In genomic region chr9:128818839-128819715, GRCh38 we compare ENCODE assay signal across 8 cellular contexts. TPM values are rescaled to one million over a fixed set of nuclear protein-coding genes. Genes with fewer than 3 reads are reported as not detected.
A peak's percentile ranks its signal among the peaks of the same experiment; 100 is the strongest.
DNase-seq lines count a peak whose midpoint lies in the region; ATAC-seq and TF ChIP-seq lines count a peak whose summit lies in the region.

No MANE protein-coding gene starts in this region.

- no peaks in the 10 kb centered on the region for H3K27me3 Mint-ChIP-seq in activated T-cell treated with anti-CD3 and anti-CD28 coated beads, Interleukin-2, amount 50 U/mL, for 24 hours
- no peaks in the 10 kb centered on the region for H3K27me3 Mint-ChIP-seq in natural killer cell treated with Interleukin-12 subunit alpha and Interleukin-12 subunit beta and Interleukin-15 and Interleukin-18, amount 100 ng/mL, for 72 hours

- peak overlapping the region; percentile 80 for H3K27ac Mint-ChIP-seq in activated T-cell treated with anti-CD3 and anti-CD28 coated beads, Interleukin-2, amount 50 U/mL, for 24 hours
- H3K27ac Mint-ChIP-seq in natural killer cell treated with Interleukin-12 subunit alpha and Interleukin-12 subunit beta and Interleukin-15 and Interleukin-18, amount 100 ng/mL, for 72 hours: peak overlapping the region in 1 of 2 donors; percentile 66

- peaks cover 9 to 44% (median 25%) of the 10 kb centered on the region in 3 donors for H3K36me3 ChIP-seq in tibial artery

- peaks cover 5 to 15% (median 11%) of the 10 kb centered on the region in 4 donors for H3K4me1 ChIP-seq in tibial artery

- no peaks in the 10 kb centered on the region for H3K9me3 ChIP-seq in tibial artery

- TF ChIP-seq CTCF in fibroblast of mammary gland (conservative IDR thresholded peaks at IDR 0.05; ENCODE audit: control insufficient read depth, insufficient read depth, low read depth, low read length): no peak
- TF ChIP-seq CTCF in tibial artery (IDR thresholded peaks at IDR 0.05): no peak

- peak; percentile 38 for ATAC-seq in HG02798 (IDR thresholded peaks at IDR 0.05; ENCODE audit: poor library complexity, unreplicated experiment)
- peak; percentile 63 to 65 for ATAC-seq in natural killer cell treated with Interleukin-12 subunit alpha and Interleukin-12 subunit beta and Interleukin-15 and Interleukin-18, amount 100 ng/mL, for 72 hours

- H3K4me1 Mint-ChIP-seq in activated T-cell treated with anti-CD3 and anti-CD28 coated beads, Interleukin-2, amount 50 U/mL, for 24 hours (ENCODE audit: low read depth): peaks cover 31% of the 10 kb centered on the region
- peaks cover 7 to 9% of the 10 kb centered on the region in 2 donors for H3K4me1 Mint-ChIP-seq in natural killer cell treated with Interleukin-12 subunit alpha and Interleukin-12 subunit beta and Interleukin-15 and Interleukin-18, amount 100 ng/mL, for 72 hours (ENCODE audit: low read depth in 2 of 2)

- peak overlapping the region; percentile 82 for H3K4me3 Mint-ChIP-seq in activated T-cell treated with anti-CD3 and anti-CD28 coated beads, Interleukin-2, amount 50 U/mL, for 24 hours
- H3K4me3 Mint-ChIP-seq in natural killer cell treated with Interleukin-12 subunit alpha and Interleukin-12 subunit beta and Interleukin-15 and Interleukin-18, amount 100 ng/mL, for 72 hours: peak overlapping the region; percentile 78

- intact Hi-C loops in tibial artery (cut with DNase I; ENCODE audit: low total_unique reads): no loop called here

- no peaks in the 10 kb centered on the region for H3K27me3 ChIP-seq in tibial artery

- peak overlapping the region; percentile 81 to 82 for H3K27ac ChIP-seq in tibial artery

- H3K36me3 Mint-ChIP-seq in activated T-cell treated with anti-CD3 and anti-CD28 coated beads, Interleukin-2, amount 50 U/mL, for 24 hours (ENCODE audit: low read depth): peaks cover 36% of the 10 kb centered on the region
- H3K36me3 Mint-ChIP-seq in natural killer cell treated with Interleukin-12 subunit alpha and Interleukin-12 subunit beta and Interleukin-15 and Interleukin-18, amount 100 ng/mL, for 72 hours: no peaks in the 10 kb centered on the region

- no peaks in the 10 kb centered on the region for H3K9me3 Mint-ChIP-seq in activated T-cell treated with anti-CD3 and anti-CD28 coated beads, Interleukin-2, amount 50 U/mL, for 24 hours
- H3K9me3 Mint-ChIP-seq in natural killer cell treated with Interleukin-12 subunit alpha and Interleukin-12 subunit beta and Interleukin-15 and Interleukin-18, amount 100 ng/mL, for 72 hours: no peaks in the 10 kb centered on the region

- H3K4me3 ChIP-seq in fibroblast of mammary gland (ENCODE audit: control insufficient read depth, low read depth, low read length) (peak overlapping the region; percentile 62), tibial artery (peak overlapping the region; percentile 64 to 80)

- DNase-seq in DMS53 (lab: John Stamatoyannopoulos, UW) (peak; percentile 81), DMS53 treated with DMSO at 0.1 percent for 48 hours (lab: John Stamatoyannopoulos, UW; ENCODE audit: unreplicated experiment) (no peak), NCI-H2171 (lab: John Stamatoyannopoulos, UW) (peak; percentile 74), fibroblast of mammary gland (ENCODE audit: low read depth) (no peak), tibial artery (no peak)
- DNase-seq in activated T-cell treated with anti-CD3 and anti-CD28 coated beads, Interleukin-2, amount 50 U/mL, for 24 hours: peak; percentile 75
- no peak for DNase-seq in natural killer cell treated with Interleukin-12 subunit alpha and Interleukin-12 subunit beta and Interleukin-15 and Interleukin-18, amount 100 ng/mL, for 72 hours (ENCODE audit: low spot score)

RNA-seq across cellular contexts. Expression of gene ENDOG, which starts 0.8 kb away (rescaled TPM):
- total RNA-seq in natural killer cell treated with Interleukin-12 subunit alpha and Interleukin-12 subunit beta and Interleukin-15 and Interleukin-18, amount 100 ng/mL, for 72 hours: 10 to 100 TPM; 18.4 to 23.7 TPM

RNA-seq across cellular contexts. Expression of gene SPOUT1, which starts 10.5 kb away (rescaled TPM):
- 100 to 1,000 TPM in 1 of 2 donors, 10 to 100 TPM in 1; 89.5 to 152 TPM for total RNA-seq in natural killer cell treated with Interleukin-12 subunit alpha and Interleukin-12 subunit beta and Interleukin-15 and Interleukin-18, amount 100 ng/mL, for 72 hours

RNA-seq across cellular contexts. Expression of gene TBC1D13, which starts 32.0 kb away (rescaled TPM):
- total RNA-seq in natural killer cell treated with Interleukin-12 subunit alpha and Interleukin-12 subunit beta and Interleukin-15 and Interleukin-18, amount 100 ng/mL, for 72 hours: 10 to 100 TPM; 25.9 to 33.4 TPM

RNA-seq across cellular contexts. Expression of gene ZER1, which starts 47.4 kb away (rescaled TPM):
- 10 to 100 TPM; 21.5 to 22.4 TPM for total RNA-seq in natural killer cell treated with Interleukin-12 subunit alpha and Interleukin-12 subunit beta and Interleukin-15 and Interleukin-18, amount 100 ng/mL, for 72 hours

Comparison
In these comparisons a context has a peak if more than half of its experiments do, and no peak if none do; other contexts are left out.
1. DNase-seq: peak in DMS53 (single experiment), NCI-H2171 (single experiment) and activated T-cell treated with anti-CD3 and anti-CD28 coated beads, Interleukin-2, amount 50 U/mL, for 24 hours (single experiment); none in DMS53 treated with DMSO at 0.1 percent for 48 hours (single experiment), fibroblast of mammary gland (single experiment), natural killer cell treated with Interleukin-12 subunit alpha and Interleukin-12 subunit beta and Interleukin-15 and Interleukin-18, amount 100 ng/mL, for 72 hours (single experiment) and tibial artery (0 of 2).